In genomic region chr17:55086635-55087058, GRCh38 we compare ENCODE assay signal across 10 cellular contexts.
DNase-seq lines count a peak whose midpoint lies in the region; ATAC-seq and TF ChIP-seq lines count a peak whose summit lies in the region.
"Had no signal": no experiment of that assay in that cellular context is flagged by ENCODE, and none has a peak within 500 bp of the region (broad histone marks: within the 10 kb centered on the region; RNA-seq: fewer than 3 reads in every experiment).

No MANE protein-coding gene starts in this region.

- H3K4me1 ChIP-seq in heart left ventricle (peaks cover 0 to 21% (median 0%) of the 10 kb centered on the region in 12 donors), left ventricle myocardium inferior (peaks cover 9% of the 10 kb centered on the region), SK-N-SH (ENCODE audit: control insufficient read depth in 1 of 2, insufficient read depth in 2 of 2, low read depth in 1 of 2, low read length in 1 of 2) (no peaks in the 10 kb centered on the region), aorta (ENCODE audit: control insufficient read depth in 1 of 2, insufficient read depth in 2 of 2, low read length in 2 of 2) (no peaks in the 10 kb centered on the region), endodermal cell (ENCODE audit: control insufficient read depth, insufficient read depth, low read length) (peaks cover 2% of the 10 kb centered on the region)
- H3K4me1 ChIP-seq: Peyer's patch had no signal

- no peaks in the 10 kb centered on the region for H3K9me2 ChIP-seq in SK-N-SH

- intact Hi-C loops in heart left ventricle (cut with DNase I) (loop anchor here in 1 of 10 donors (10.0 kb wide), 1 partner anchor 62 kb away; no protein-coding TSS in a partner anchor), left ventricle myocardium inferior (cut with micrococcal nuclease) (no loop called here), aorta (cut with DNase I) (no loop called here)

- 0 out of 4 replicates have a peak, but pooled peaks of 1 of the 2 experiments have one; percentile 16 for TF ChIP-seq EP300 in SK-N-SH (IDR thresholded peaks at IDR 0.05; ENCODE audit: borderline replicate concordance in 1 of 2, low read depth in 1 of 2, low read length in 1 of 2)

- H3K4me3 Mint-ChIP-seq in endodermal cell: no peak overlapping the region
- H3K4me3 Mint-ChIP-seq: CD8-positive, alpha-beta T cell had no signal

- no peaks in the 10 kb centered on the region for H3K27me3 Mint-ChIP-seq in endodermal cell (ENCODE audit: insufficient read depth)

- H3K27ac ChIP-seq in heart left ventricle: no peak overlapping the region
- no peak overlapping the region for H3K27ac ChIP-seq in left ventricle myocardium inferior (replicated peaks)
- peak overlapping the region in 1 of 2 experiments; percentile 49; a peak in 2 of 4 replicates for H3K27ac ChIP-seq in SK-N-SH (ENCODE audit: low read depth in 2 of 2, low read length in 1 of 2)
- H3K27ac ChIP-seq in aorta (ENCODE audit: low read depth in 1 of 2, low read length in 2 of 2): no peak overlapping the region
- no peak overlapping the region for H3K27ac ChIP-seq in endodermal cell (ENCODE audit: low read depth, low read length)
- H3K27ac ChIP-seq: Peyer's patch had no signal

- H3K36me3 ChIP-seq in heart left ventricle (peaks cover 0 to 14% (median 9%) of the 10 kb centered on the region in 9 donors), left ventricle myocardium inferior (peaks cover 10% of the 10 kb centered on the region), SK-N-SH (replicated peaks in 1 of 2; ENCODE audit: control insufficient read depth in 1 of 2, insufficient read depth in 2 of 2, low read length in 1 of 2) (peaks cover 2 to 8% of the 10 kb centered on the region in 2 experiments), aorta (ENCODE audit: control insufficient read depth in 1 of 2, insufficient read depth in 2 of 2, low read length in 1 of 2) (peaks cover 0 to 4% of the 10 kb centered on the region in 2 donors), endodermal cell (ENCODE audit: control insufficient read depth, insufficient read depth, low read length) (no peaks in the 10 kb centered on the region)
- H3K36me3 ChIP-seq: Peyer's patch had no signal

- POLR2A ChIA-PET in SK-N-SH (lab: Yijun Ruan, JAX): no interaction called here

- H3K9ac ChIP-seq in SK-N-SH (no peak overlapping the region), endodermal cell (ENCODE audit: extremely low read depth, low read length, poor library complexity, severe bottlenecking) (no peak overlapping the region)

- TF ChIP-seq POLR2A in heart left ventricle (IDR thresholded peaks at IDR 0.05): no peak

- H2AFZ ChIP-seq in SK-N-SH (ENCODE audit: low read depth): no peak overlapping the region

- H3K9me3 ChIP-seq in heart left ventricle: no peaks in the 10 kb centered on the region
- peaks cover 4% of the 10 kb centered on the region for H3K9me3 ChIP-seq in left ventricle myocardium inferior (replicated peaks)
- H3K9me3 ChIP-seq in SK-N-SH: no peaks in the 10 kb centered on the region
- H3K9me3 ChIP-seq in aorta (ENCODE audit: control insufficient read depth, low read length): no peaks in the 10 kb centered on the region
- H3K9me3 ChIP-seq in endodermal cell (ENCODE audit: control insufficient read depth, low read length): no peaks in the 10 kb centered on the region
- H3K9me3 ChIP-seq: Peyer's patch had no signal

- peaks cover 17% of the 10 kb centered on the region for H3K36me3 Mint-ChIP-seq in endodermal cell (ENCODE audit: low read depth)

- H4K20me1 ChIP-seq in SK-N-SH (ENCODE audit: insufficient read depth): no peaks in the 10 kb centered on the region

- no peak for TF ChIP-seq CTCF in heart left ventricle (IDR thresholded peaks at IDR 0.05)
- TF ChIP-seq CTCF in left ventricle myocardium inferior (IDR thresholded peaks at IDR 0.05; ENCODE audit: borderline replicate concordance): no peak
- TF ChIP-seq CTCF in SK-N-SH (IDR thresholded peaks at IDR 0.05): no peak
- TF ChIP-seq CTCF in fibroblast of villous mesenchyme (IDR thresholded peaks at IDR 0.05; ENCODE audit: insufficient read depth, low read depth, low read length): no peak
- no peak for TF ChIP-seq CTCF in endodermal cell (conservative IDR thresholded peaks at IDR 0.05)

- H3K27ac Mint-ChIP-seq in endodermal cell: no peak overlapping the region
- H3K27ac Mint-ChIP-seq: CD8-positive, alpha-beta T cell had no signal

- TF ChIP-seq RAD21 in SK-N-SH (IDR thresholded peaks at IDR 0.05; ENCODE audit: low read length): no peak

- WGBS in heart left ventricle, 4 donors: 36 to 54% (median 41%) methylated on average over 2 of the region's 2 CpGs
- 67% methylated on average over 2 of the region's 2 CpGs for whole genome bisulfite sequencing in SK-N-SH (ENCODE audit: low lambda C conversion rate)
- WGBS in aorta, 2 donors: 52 to 57% methylated on average over 2 of the region's 2 CpGs
- WGBS in endodermal cell (ENCODE audit: insufficient coverage in 1 of 2, insufficient read length in 1 of 2), 2 experiments: 80 to 88% methylated on average over 2 of the region's 2 CpGs

- DNase-seq in heart left ventricle: no peak
- no peak for DNase-seq in left ventricle myocardium inferior
- no peak for DNase-seq in SK-N-SH
- DNase-seq in fibroblast of villous mesenchyme (ENCODE audit: low read depth): peak; percentile 76
- no peak for DNase-seq in aorta
- DNase-seq in cerebellar nuclear complex (lab: John Stamatoyannopoulos, UW): no peak
- no peak for DNase-seq in NCI-H1417 treated with DMSO at 0.1 percent for 48 hours (lab: John Stamatoyannopoulos, UW)
- no peak for DNase-seq in endodermal cell
- DNase-seq: CD8-positive, alpha-beta T cell; Peyer's patch had no signal

- H3K4me3 ChIP-seq in heart left ventricle (no peak overlapping the region), left ventricle myocardium inferior (no peak overlapping the region), SK-N-SH (ENCODE audit: low read depth in 2 of 2, low read length in 1 of 2) (no peak overlapping the region), fibroblast of villous mesenchyme (ENCODE audit: low read depth, low read length) (no peak overlapping the region), aorta (ENCODE audit: low read length in 2 of 2) (no peak overlapping the region), endodermal cell (ENCODE audit: low read length) (no peak overlapping the region)
- H3K4me3 ChIP-seq: Peyer's patch had no signal

- peaks cover 8% of the 10 kb centered on the region for H3F3A ChIP-seq in SK-N-SH (replicated peaks; ENCODE audit: insufficient read depth)

- peaks cover 3% of the 10 kb centered on the region for H3K9me3 Mint-ChIP-seq in endodermal cell
- H3K9me3 Mint-ChIP-seq: CD8-positive, alpha-beta T cell had no signal

- CTCF ChIA-PET in SK-N-SH (lab: Yijun Ruan, JAX): interaction anchor here (0.9 kb wide), 1 partner anchor 16 kb away, joined by 3 read pairs; no protein-coding TSS in a partner anchor

- no peaks in the 10 kb centered on the region for H3K79me2 ChIP-seq in SK-N-SH (ENCODE audit: insufficient read depth)

- ATAC-seq in heart left ventricle (peak; percentile 51 to 85 (median 79)), aorta (ENCODE audit: low FRiP score) (peak; percentile 65)
- ATAC-seq: CD8-positive, alpha-beta T cell had no signal

- H3K27me3 ChIP-seq in heart left ventricle (no peaks in the 10 kb centered on the region), left ventricle myocardium inferior (ENCODE audit: low read depth) (no peaks in the 10 kb centered on the region), SK-N-SH (ENCODE audit: insufficient read depth) (no peaks in the 10 kb centered on the region), aorta (ENCODE audit: control insufficient read depth in 1 of 2, insufficient read depth in 2 of 2, low read length in 1 of 2) (no peaks in the 10 kb centered on the region), endodermal cell (ENCODE audit: control insufficient read depth, insufficient read depth, low read length, poor library complexity, severe bottlenecking) (no peaks in the 10 kb centered on the region)
- H3K27me3 ChIP-seq: Peyer's patch had no signal

- peaks cover 12% of the 10 kb centered on the region for H3K4me1 Mint-ChIP-seq in endodermal cell

- H3K4me2 ChIP-seq in SK-N-SH: no peak overlapping the region

TF ChIP-seq in SK-N-SH, 30 proteins besides CTCF, POLR2A, EP300 and RAD21:
- TF ChIP-seq MEF2A (IDR thresholded peaks at IDR 0.05; ENCODE audit: borderline replicate concordance, low read depth) (peak; percentile 63; the same call in 1 of the 2 replicates), RFX5 (IDR thresholded peaks at IDR 0.05; ENCODE audit: low read length) (no peak), FOXM1 (IDR thresholded peaks at IDR 0.05; ENCODE audit: low read depth) (no peak), FOSL2 (IDR thresholded peaks at IDR 0.05; ENCODE audit: borderline replicate concordance, low read depth) (peak; percentile 59; the same call in 1 of the 2 replicates), TCF12 (IDR thresholded peaks at IDR 0.05) (peak; percentile 52), NRF1 (IDR thresholded peaks at IDR 0.05; ENCODE audit: low read depth, low read length) (no peak), NFIC (IDR thresholded peaks at IDR 0.05; ENCODE audit: borderline replicate concordance) (peak; percentile 82), GATA2 (CRISPR knock-in tag; IDR thresholded peaks at IDR 0.05) (no peak), SMC3 (IDR thresholded peaks at IDR 0.05; ENCODE audit: low read depth, low read length) (no peak)
- TF ChIP-seq, protein P1, sequence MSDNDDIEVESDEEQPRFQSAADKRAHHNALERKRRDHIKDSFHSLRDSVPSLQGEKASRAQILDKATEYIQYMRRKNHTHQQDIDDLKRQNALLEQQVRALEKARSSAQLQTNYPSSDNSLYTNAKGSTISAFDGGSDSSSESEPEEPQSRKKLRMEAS (IDR thresholded peaks at IDR 0.05; ENCODE audit: low read depth): peak; percentile 57; the same call in 1 of the 2 replicates
TF ChIP-seq in SK-N-SH: peak in this region for 5.
